ENCODE assay signal across 1 cellular context in genomic region chr6:106114492-106114891, GRCh38.
TF ChIP-seq lines count a peak whose summit lies in the region.

No MANE protein-coding gene starts in this region.

TF ChIP-seq in WTC11, 78 proteins besides CTCF, POLR2A, EP300 and RAD21 (continued from another document):
- TF ChIP-seq ARID4B (CRISPR knock-in tag; IDR thresholded peaks at IDR 0.05; ENCODE audit: borderline replicate concordance), result no peak
- no peak for TF ChIP-seq MLX (CRISPR knock-in tag; IDR thresholded peaks at IDR 0.05)
- TF ChIP-seq FOXK1 (CRISPR knock-in tag; IDR thresholded peaks at IDR 0.05), result no peak
- TF ChIP-seq ZNF121 (CRISPR knock-in tag; IDR thresholded peaks at IDR 0.05), result no peak
- TF ChIP-seq NR3C1 (CRISPR knock-in tag; conservative IDR thresholded peaks at IDR 0.05; ENCODE audit: low read depth), result no peak
